ENCODE assay signal across 23 cellular contexts in the genomic region with DNA sequence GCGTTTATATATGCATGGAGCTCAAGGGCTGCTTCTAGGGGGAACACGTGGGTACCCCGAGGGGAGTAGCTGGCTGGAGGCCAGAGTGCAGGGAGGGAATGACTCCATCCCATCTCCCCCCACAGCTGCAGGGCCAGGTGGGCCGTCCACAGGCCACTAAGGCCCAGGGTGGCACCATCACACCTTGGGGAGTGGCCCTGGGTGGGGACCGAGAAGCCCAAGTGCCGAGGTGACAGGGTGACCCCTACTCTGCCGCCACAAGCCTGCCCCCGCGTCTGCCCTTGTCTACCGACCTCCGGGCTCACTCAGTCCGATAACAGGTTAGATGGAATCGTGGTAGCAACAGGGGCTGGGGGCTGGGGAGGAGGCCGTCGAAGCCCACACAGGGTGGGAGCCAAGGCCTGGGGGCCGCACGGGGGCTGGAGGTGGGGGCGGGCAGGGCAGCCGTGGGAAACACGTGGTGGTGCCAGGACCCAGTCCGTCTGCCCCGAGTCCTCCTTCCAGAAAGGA.
DNase-seq lines count a peak whose midpoint lies in the region; ATAC-seq and TF ChIP-seq lines count a peak whose summit lies in the region.
"Had no signal": no experiment of that assay in that cellular context is flagged by ENCODE, and none has a peak within 500 bp of the region (broad histone marks: within the 10 kb centered on the region; RNA-seq: fewer than 3 reads in every experiment).

No MANE protein-coding gene starts in this region.

- H3K27me3 Mint-ChIP-seq in CD14-positive monocyte (ENCODE audit: low read depth in 3 of 3) (peaks cover 0 to 3% (median 0%) of the 10 kb centered on the region in 3 donors), glutamatergic neuron (ENCODE audit: unreplicated experiment) (no peaks in the 10 kb centered on the region), osteocyte (ENCODE audit: unreplicated experiment) (no peaks in the 10 kb centered on the region)
- H3K27me3 Mint-ChIP-seq: activated CD4-positive, alpha-beta memory T cell treated with anti-CD3 and anti-CD28 coated beads, Interleukin-2, amount 10 ng/mL, durations not matched to agents 7 days and 5 days; activated naive CD4-positive, alpha-beta T cell treated with anti-CD3 and anti-CD28 coated beads, Interleukin-2, amount 50 U/mL, for 24 hours; type B pancreatic cell had no signal

- ATAC-seq in HG02623 (IDR thresholded peaks at IDR 0.05; ENCODE audit: unreplicated experiment): no peak
- ATAC-seq: GM12878, Panc1 had no signal

- H3K4me1 Mint-ChIP-seq in CD14-positive monocyte: no peaks in the 10 kb centered on the region
- no peaks in the 10 kb centered on the region for H3K4me1 Mint-ChIP-seq in glutamatergic neuron (ENCODE audit: low read depth, unreplicated experiment)
- H3K4me1 Mint-ChIP-seq in osteocyte (ENCODE audit: unreplicated experiment): peaks cover 4% of the 10 kb centered on the region
- H3K4me1 Mint-ChIP-seq: activated CD4-positive, alpha-beta memory T cell treated with anti-CD3 and anti-CD28 coated beads, Interleukin-2, amount 10 ng/mL, durations not matched to agents 7 days and 5 days; activated naive CD4-positive, alpha-beta T cell treated with anti-CD3 and anti-CD28 coated beads, Interleukin-2, amount 50 U/mL, for 24 hours had no signal

- H3K36me3 ChIP-seq in BE2C: no peaks in the 10 kb centered on the region
- H3K36me3 ChIP-seq: WERI-Rb-1 had no signal

- H3K36me3 Mint-ChIP-seq in CD14-positive monocyte (peaks cover 28 to 56% of the 10 kb centered on the region in 2 donors), glutamatergic neuron (ENCODE audit: unreplicated experiment) (no peaks in the 10 kb centered on the region), osteocyte (ENCODE audit: unreplicated experiment) (no peaks in the 10 kb centered on the region)
- H3K36me3 Mint-ChIP-seq: activated naive CD4-positive, alpha-beta T cell treated with anti-CD3 and anti-CD28 coated beads, Interleukin-2, amount 50 U/mL, for 24 hours; type B pancreatic cell had no signal

- no peak overlapping the region for H3K4me3 Mint-ChIP-seq in CD14-positive monocyte
- no peak overlapping the region for H3K4me3 Mint-ChIP-seq in glutamatergic neuron (ENCODE audit: unreplicated experiment)
- H3K4me3 Mint-ChIP-seq in osteocyte (ENCODE audit: unreplicated experiment): no peak overlapping the region
- H3K4me3 Mint-ChIP-seq: activated CD4-positive, alpha-beta memory T cell treated with anti-CD3 and anti-CD28 coated beads, Interleukin-2, amount 10 ng/mL, durations not matched to agents 7 days and 5 days; activated naive CD4-positive, alpha-beta T cell treated with anti-CD3 and anti-CD28 coated beads, Interleukin-2, amount 50 U/mL, for 24 hours; type B pancreatic cell had no signal

- intact Hi-C loops in CD14-positive monocyte (cut with micrococcal nuclease): no loop called here
- intact Hi-C loops in posterior cingulate gyrus (cut with DNase I): no loop called here

- no peaks in the 10 kb centered on the region for H3K4me1 ChIP-seq in BE2C

- peak; percentile 2 for DNase-seq in BE2C
- peak; percentile 42 for DNase-seq in CD14-positive monocyte (ENCODE audit: low spot score)
- peak; percentile 12 for DNase-seq in glutamatergic neuron
- peak in 7 of 10 donors; percentile 2 to 79 (median 16) for DNase-seq in posterior cingulate gyrus
- DNase-seq in osteocyte (ENCODE audit: extremely low spot score, unreplicated experiment): no peak
- DNase-seq in HK-2 (ENCODE audit: unreplicated experiment): no peak
- DNase-seq in NCI-H2107 treated with DMSO at 0.1 percent for 48 hours (lab: John Stamatoyannopoulos, UW; ENCODE audit: unreplicated experiment): no peak
- DNase-seq: activated CD4-positive, alpha-beta memory T cell treated with anti-CD3 and anti-CD28 coated beads, Interleukin-2, amount 10 ng/mL, durations not matched to agents 7 days and 5 days; activated T-cell treated with anti-CD3 and anti-CD28 coated beads, Interleukin-2, amount 50 U/mL, for 1 hour; DMS79; GOT3; KG1; NCI-H2029 treated with DMSO at 0.1 percent for 48 hours; NCI-H446 treated with DMSO at 0.1 percent for 48 hours; stimulated activated CD4-positive, alpha-beta T cell treated with anti-CD3 and anti-CD28 coated beads, Interleukin-2, amount 100 ng/mL, for 24 hours; stimulated activated naive CD4-positive, alpha-beta T cell; WERI-Rb-1 had no signal

- TF ChIP-seq CTCF in BE2C (IDR thresholded peaks at IDR 0.05; ENCODE audit: low read depth, low read length) (no peak), CD14-positive monocyte (IDR thresholded peaks at IDR 0.05) (no peak), glutamatergic neuron (IDR thresholded peaks at IDR 0.05; ENCODE audit: partially characterized antibody, unreplicated experiment) (no peak), osteocyte (IDR thresholded peaks at IDR 0.05) (no peak)

- H3K9me3 ChIP-seq in BE2C: no peaks in the 10 kb centered on the region
- H3K9me3 ChIP-seq: neutrophil had no signal

- no peaks in the 10 kb centered on the region for H3K27me3 ChIP-seq in BE2C
- H3K27me3 ChIP-seq: neutrophil had no signal

- peaks cover 0 to 6% (median 0%) of the 10 kb centered on the region in 7 donors for H3K9me3 Mint-ChIP-seq in CD14-positive monocyte
- no peaks in the 10 kb centered on the region for H3K9me3 Mint-ChIP-seq in glutamatergic neuron (ENCODE audit: unreplicated experiment)
- no peaks in the 10 kb centered on the region for H3K9me3 Mint-ChIP-seq in osteocyte (ENCODE audit: unreplicated experiment)
- H3K9me3 Mint-ChIP-seq: activated CD4-positive, alpha-beta memory T cell treated with anti-CD3 and anti-CD28 coated beads, Interleukin-2, amount 10 ng/mL, durations not matched to agents 7 days and 5 days; activated naive CD4-positive, alpha-beta T cell treated with anti-CD3 and anti-CD28 coated beads, Interleukin-2, amount 50 U/mL, for 24 hours; type B pancreatic cell had no signal

- H3K4me3 ChIP-seq in BE2C (ENCODE audit: low read depth, low read length): no peak overlapping the region
- H3K4me3 ChIP-seq: GM12878 had no signal

- H3K27ac Mint-ChIP-seq in CD14-positive monocyte (no peak overlapping the region), glutamatergic neuron (ENCODE audit: unreplicated experiment) (no peak overlapping the region), osteocyte (ENCODE audit: unreplicated experiment) (no peak overlapping the region)
- H3K27ac Mint-ChIP-seq: activated CD4-positive, alpha-beta memory T cell treated with anti-CD3 and anti-CD28 coated beads, Interleukin-2, amount 10 ng/mL, durations not matched to agents 7 days and 5 days; activated naive CD4-positive, alpha-beta T cell treated with anti-CD3 and anti-CD28 coated beads, Interleukin-2, amount 50 U/mL, for 24 hours; type B pancreatic cell had no signal

Comparison
In these comparisons a context has a peak if more than half of its experiments do, and no peak if none do; other contexts are left out.
1. DNase-seq: peak in BE2C (single experiment), CD14-positive monocyte (single experiment), glutamatergic neuron (single experiment) and posterior cingulate gyrus (7 of 10); none in osteocyte (single experiment), HK-2 (single experiment) and NCI-H2107 treated with DMSO at 0.1 percent for 48 hours (single experiment).